Comparison of ENCODE assay signal across 22 cellular contexts in genomic region chr20:31689141-31689540, GRCh38. TPM values are rescaled to one million over a fixed set of nuclear protein-coding genes. Genes with fewer than 3 reads are reported as not detected.
A peak's percentile ranks its signal among the peaks of the same experiment; 100 is the strongest.
DNase-seq lines count a peak whose midpoint lies in the region; ATAC-seq and TF ChIP-seq lines count a peak whose summit lies in the region.
"Had no signal": no experiment of that assay in that cellular context is flagged by ENCODE, and none has a peak within 500 bp of the region (broad histone marks: within the 10 kb centered on the region; RNA-seq: fewer than 3 reads in every experiment).

No MANE protein-coding gene starts in this region.

- no peak overlapping the region for H3K27ac ChIP-seq in CD4-positive, alpha-beta T cell (ENCODE audit: low read depth, low read length)
- peak overlapping the region; percentile 78; the same call in 1 of the 2 replicates for H3K27ac ChIP-seq in GM23338 (ENCODE audit: low read depth)
- H3K27ac ChIP-seq: C4-2B, pancreas had no signal

- peaks cover 76% of the 10 kb centered on the region for H3K79me2 ChIP-seq in GM23338 (replicated peaks; ENCODE audit: insufficient read depth)

- intact Hi-C loops in CD4-positive, alpha-beta T cell (cut with DNase I, micrococcal nuclease), result no loop called here
- intact Hi-C loops in activated T-helper 2 cell treated with anti-CD3 and anti-CD28 coated beads, Interferon-gamma antibody, Interleukin-2, Interleukin-4, amounts not matched to agents 10 μg/mL and 5 μg/mL and 100 μg/mL, durations not matched to agents 14 hours and 24 hours and 36 hours (cut with micrococcal nuclease), result no loop called here

- H2AFZ ChIP-seq in GM23338, result no peak overlapping the region

- peaks cover 52% of the 10 kb centered on the region for H3K4me1 Mint-ChIP-seq in CD4-positive, alpha-beta T cell (ENCODE audit: low read depth)
- H3K4me1 Mint-ChIP-seq in GM23338 (peaks cover 32% of the 10 kb centered on the region), mesothelial cell of epicardium (peaks cover 10% of the 10 kb centered on the region)
- peaks cover 57% of the 10 kb centered on the region for H3K4me1 Mint-ChIP-seq in activated T-helper 2 cell treated with anti-CD3 and anti-CD28 coated beads, Interferon-gamma antibody, Interleukin-2, Interleukin-4, amounts not matched to agents 10 μg/mL and 5 μg/mL and 100 μg/mL, durations not matched to agents 14 hours and 24 hours and 36 hours (ENCODE audit: low read depth)

- no peak for TF ChIP-seq CTCF in CD4-positive, alpha-beta T cell (IDR thresholded peaks at IDR 0.05)
- TF ChIP-seq CTCF in GM23338 (conservative IDR thresholded peaks at IDR 0.05; ENCODE audit: low read depth in 2 of 2) (no peak), mesothelial cell of epicardium (IDR thresholded peaks at IDR 0.05; ENCODE audit: unreplicated experiment) (no peak)

- H3K4me2 ChIP-seq in GM23338, result no peak overlapping the region

- CTCF ChIA-PET in CD4-positive, alpha-beta T cell (lab: Charles Lee), result no interaction called here

- no peaks in the 10 kb centered on the region for H3K27me3 Mint-ChIP-seq in CD4-positive, alpha-beta T cell
- H3K27me3 Mint-ChIP-seq in GM23338 (ENCODE audit: insufficient read depth, low read depth, poor library complexity) (peaks cover 5% of the 10 kb centered on the region), mesothelial cell of epicardium (ENCODE audit: low read depth) (no peaks in the 10 kb centered on the region)
- H3K27me3 Mint-ChIP-seq in activated T-helper 2 cell treated with anti-CD3 and anti-CD28 coated beads, Interferon-gamma antibody, Interleukin-2, Interleukin-4, amounts not matched to agents 10 μg/mL and 5 μg/mL and 100 μg/mL, durations not matched to agents 14 hours and 24 hours and 36 hours (ENCODE audit: low read depth), result no peaks in the 10 kb centered on the region

- POLR2A ChIA-PET in CD4-positive, alpha-beta T cell (lab: Charles Lee), result interaction anchor here (0.9 to 1.0 kb wide), 2 partner anchors 28 to 34 kb away, joined by 3 read pairs; no protein-coding TSS in a partner anchor

- peaks cover 9% of the 10 kb centered on the region; the same call in 1 of the 2 replicates for H3K9me2 ChIP-seq in GM23338 (ENCODE audit: insufficient read depth)

- no peak overlapping the region for H3K4me3 Mint-ChIP-seq in CD4-positive, alpha-beta T cell
- H3K4me3 Mint-ChIP-seq in GM23338, result no peak overlapping the region
- no peak overlapping the region for H3K4me3 Mint-ChIP-seq in activated T-helper 2 cell treated with anti-CD3 and anti-CD28 coated beads, Interferon-gamma antibody, Interleukin-2, Interleukin-4, amounts not matched to agents 10 μg/mL and 5 μg/mL and 100 μg/mL, durations not matched to agents 14 hours and 24 hours and 36 hours (ENCODE audit: low read depth)
- no peak overlapping the region for H3K4me3 Mint-ChIP-seq in mesothelial cell of epicardium

- DNase-seq in CD4-positive, alpha-beta T cell, result no peak
- DNase-seq in GM23338 (ENCODE audit: low spot score) (no peak), mesothelial cell of epicardium (ENCODE audit: low spot score in 2 of 2, unreplicated experiment in 2 of 2) (no peak), occipital lobe (lab: John Stamatoyannopoulos, UW) (no peak), medulla oblongata (ENCODE audit: extremely low spot score) (no peak), germinal center (ENCODE audit: low spot score) (no peak)
- no peak for DNase-seq in activated T-helper 2 cell treated with anti-CD3 and anti-CD28 coated beads, Interferon-gamma antibody, Interleukin-2, Interleukin-4, amounts not matched to agents 10 μg/mL and 5 μg/mL and 100 μg/mL, durations not matched to agents 14 hours and 24 hours and 36 hours (ENCODE audit: low spot score)
- DNase-seq: EL, IMR-90, islet precursor cell, NCI-H1092 treated with DMSO at 0.1 percent for 48 hours, NCI-H2171, pancreas, Right ventricle myocardium superior, stomach, T1000 had no signal

- no peak for ATAC-seq in CD4-positive, alpha-beta T cell (ENCODE audit: poor library complexity)
- ATAC-seq in GM23338, result no peak
- no peak for ATAC-seq in GM21381 (IDR thresholded peaks at IDR 0.05; ENCODE audit: unreplicated experiment)
- ATAC-seq: GM12878, pancreas had no signal

- H3K36me3 Mint-ChIP-seq in CD4-positive, alpha-beta T cell (ENCODE audit: low read depth), result peaks cover 65% of the 10 kb centered on the region
- H3K36me3 Mint-ChIP-seq in GM23338 (ENCODE audit: low read depth) (peaks cover 28% of the 10 kb centered on the region), mesothelial cell of epicardium (peaks cover 33% of the 10 kb centered on the region)
- peaks cover 89% of the 10 kb centered on the region for H3K36me3 Mint-ChIP-seq in activated T-helper 2 cell treated with anti-CD3 and anti-CD28 coated beads, Interferon-gamma antibody, Interleukin-2, Interleukin-4, amounts not matched to agents 10 μg/mL and 5 μg/mL and 100 μg/mL, durations not matched to agents 14 hours and 24 hours and 36 hours (ENCODE audit: low read depth)

- no peaks in the 10 kb centered on the region for H3K9me3 Mint-ChIP-seq in CD4-positive, alpha-beta T cell
- H3K9me3 Mint-ChIP-seq in GM23338 (no peaks in the 10 kb centered on the region; the same call in 2 of the 3 replicates), mesothelial cell of epicardium (no peaks in the 10 kb centered on the region)
- no peaks in the 10 kb centered on the region for H3K9me3 Mint-ChIP-seq in activated T-helper 2 cell treated with anti-CD3 and anti-CD28 coated beads, Interferon-gamma antibody, Interleukin-2, Interleukin-4, amounts not matched to agents 10 μg/mL and 5 μg/mL and 100 μg/mL, durations not matched to agents 14 hours and 24 hours and 36 hours

- H4K20me1 ChIP-seq in GM23338 (replicated peaks; ENCODE audit: insufficient read depth), result peaks cover 18% of the 10 kb centered on the region

- H3K27ac Mint-ChIP-seq in CD4-positive, alpha-beta T cell, result peak overlapping the region; percentile 74
- H3K27ac Mint-ChIP-seq in GM23338 (no peak overlapping the region; the same call in 1 of the 2 replicates), mesothelial cell of epicardium (peak overlapping the region; percentile 50)
- H3K27ac Mint-ChIP-seq in activated T-helper 2 cell treated with anti-CD3 and anti-CD28 coated beads, Interferon-gamma antibody, Interleukin-2, Interleukin-4, amounts not matched to agents 10 μg/mL and 5 μg/mL and 100 μg/mL, durations not matched to agents 14 hours and 24 hours and 36 hours, result peak overlapping the region; percentile 33

- H3F3A ChIP-seq in GM23338 (replicated peaks; ENCODE audit: low read depth), result peaks cover 22% of the 10 kb centered on the region; the same call in 1 of the 2 replicates

- H3K4me3 ChIP-seq in GM23338, result no peak overlapping the region
- H3K4me3 ChIP-seq: GM12878, pancreas, stomach had no signal

- H3K9me3 ChIP-seq in CD4-positive, alpha-beta T cell (ENCODE audit: control insufficient read depth, low read length), result no peaks in the 10 kb centered on the region
- H3K9me3 ChIP-seq: pancreas, stomach had no signal

- H3K27me3 ChIP-seq in CD4-positive, alpha-beta T cell (ENCODE audit: control insufficient read depth, insufficient read depth, low read length), result no peaks in the 10 kb centered on the region
- H3K27me3 ChIP-seq in GM23338 (ENCODE audit: insufficient read depth), result no peaks in the 10 kb centered on the region
- H3K27me3 ChIP-seq: pancreas, stomach had no signal

- H3K36me3 ChIP-seq in GM23338 (ENCODE audit: insufficient read depth), result peaks cover 5% of the 10 kb centered on the region; the same call in 1 of the 2 replicates

- H3K4me1 ChIP-seq in GM23338 (ENCODE audit: insufficient read depth), result peaks cover 29% of the 10 kb centered on the region

TF ChIP-seq in GM23338, 12 proteins besides CTCF, POLR2A, EP300 and RAD21 (continues in another document):
- no peak for TF ChIP-seq POLR2AphosphoS5 (IDR thresholded peaks at IDR 0.05; ENCODE audit: low read depth)
- no peak for TF ChIP-seq NANOG (IDR thresholded peaks at IDR 0.05; ENCODE audit: borderline replicate concordance)

RNA-seq across cellular contexts. Expression of gene BCL2L1, which starts 33.5 kb away (rescaled TPM):
- 10 to 100 TPM; 11.8 to 11.9 TPM for total RNA-seq in CD4-positive, alpha-beta T cell
- total RNA-seq in GM23338 (2014; rRNA removed; shearing (Covaris generic)), result 108 and 110 TPM in 2 replicates
- 39.9 and 42.4 TPM in 2 replicates for polyA plus RNA-seq in GM23338 (2016; fragmentation: Nextera tagmentation; extraction: Ambion mirVana)
- 313 and 326 TPM in 2 replicates for total RNA-seq in activated T-helper 2 cell treated with anti-CD3 and anti-CD28 coated beads, Interferon-gamma antibody, Interleukin-2, Interleukin-4, amounts not matched to agents 10 μg/mL and 5 μg/mL and 100 μg/mL, durations not matched to agents 14 hours and 24 hours and 36 hours
- total RNA-seq in mesothelial cell of epicardium, result 63.2 to 66.6 TPM (median 64.8 TPM) in 3 replicates
- 42.6 TPM for total RNA-seq in occipital lobe

RNA-seq across cellular contexts. Expression of gene TPX2, which starts 49.9 kb away (rescaled TPM):
- under 1 TPM; 0.85 to 0.89 TPM for total RNA-seq in CD4-positive, alpha-beta T cell
- total RNA-seq in GM23338 (2014; rRNA removed; shearing (Covaris generic)), result 148 and 159 TPM in 2 replicates
- 94.1 and 101 TPM in 2 replicates for polyA plus RNA-seq in GM23338 (2016; fragmentation: Nextera tagmentation; extraction: Ambion mirVana)
- 82.8 and 83.0 TPM in 2 replicates for total RNA-seq in activated T-helper 2 cell treated with anti-CD3 and anti-CD28 coated beads, Interferon-gamma antibody, Interleukin-2, Interleukin-4, amounts not matched to agents 10 μg/mL and 5 μg/mL and 100 μg/mL, durations not matched to agents 14 hours and 24 hours and 36 hours
- total RNA-seq in mesothelial cell of epicardium (36.6 to 39.0 TPM (median 37.5 TPM) in 3 replicates), occipital lobe (5.8 TPM)

RNA-seq across cellular contexts. Expression of gene COX4I2, which starts 51.4 kb away (rescaled TPM):
- not detected for total RNA-seq in CD4-positive, alpha-beta T cell
- total RNA-seq in GM23338 (2014; rRNA removed; shearing (Covaris generic)), result not detected in 2 replicates
- polyA plus RNA-seq in GM23338 (2016; fragmentation: Nextera tagmentation; extraction: Ambion mirVana), result 0.63 and 1.1 TPM in 2 replicates
- not detected in 2 replicates for total RNA-seq in activated T-helper 2 cell treated with anti-CD3 and anti-CD28 coated beads, Interferon-gamma antibody, Interleukin-2, Interleukin-4, amounts not matched to agents 10 μg/mL and 5 μg/mL and 100 μg/mL, durations not matched to agents 14 hours and 24 hours and 36 hours
- 0.34 TPM in 1 of 3 replicates, not detected in the others for total RNA-seq in mesothelial cell of epicardium
- not detected for total RNA-seq in occipital lobe
- total RNA-seq: epithelial cell of proximal tubule, GM12878, H4, IMR-90, mononuclear cell had no signal
- polyA plus RNA-seq: GM12878, IMR-90 had no signal
